In genomic region chr17:50560931-50561750, GRCh38 we compare ENCODE assay signal across 8 cellular contexts. TPM values are rescaled to one million over a fixed set of nuclear protein-coding genes. Genes with fewer than 3 reads are reported as not detected.
DNase-seq lines count a peak whose midpoint lies in the region; ATAC-seq and TF ChIP-seq lines count a peak whose summit lies in the region.

No MANE protein-coding gene starts in this region.

- no peak overlapping the region for H3K4me3 Mint-ChIP-seq in activated CD8-positive, alpha-beta T cell treated with anti-CD3 and anti-CD28 coated beads for 36 hours
- H3K4me3 Mint-ChIP-seq in activated CD8-positive, alpha-beta T cell treated with anti-CD3 and anti-CD28 coated beads, Interleukin-2, amount 10 ng/mL, durations not matched to agents 7 days and 5 days, result no peak overlapping the region

- POLR2A ChIA-PET in activated CD8-positive, alpha-beta T cell treated with anti-CD3 and anti-CD28 coated beads for 36 hours (lab: Charles Lee), result interaction anchor here (0.5 to 1.6 kb wide), 2 partner anchors 41 to 82 kb away, joined by 3 to 4 read pairs; partner anchors contain the start of gene RSAD1
- POLR2A ChIA-PET in activated CD8-positive, alpha-beta T cell treated with anti-CD3 and anti-CD28 coated beads, Interleukin-2, amount 10 ng/mL, durations not matched to agents 7 days and 5 days (lab: Charles Lee), result no interaction called here

- H3K9me3 Mint-ChIP-seq in activated CD8-positive, alpha-beta T cell treated with anti-CD3 and anti-CD28 coated beads for 36 hours, result no peaks in the 10 kb centered on the region
- no peaks in the 10 kb centered on the region for H3K9me3 Mint-ChIP-seq in activated CD8-positive, alpha-beta T cell treated with anti-CD3 and anti-CD28 coated beads, Interleukin-2, amount 10 ng/mL, durations not matched to agents 7 days and 5 days (ENCODE audit: insufficient read depth)

- no peaks in the 10 kb centered on the region for H3K36me3 Mint-ChIP-seq in activated CD8-positive, alpha-beta T cell treated with anti-CD3 and anti-CD28 coated beads for 36 hours (ENCODE audit: low read depth)
- H3K36me3 Mint-ChIP-seq in activated CD8-positive, alpha-beta T cell treated with anti-CD3 and anti-CD28 coated beads, Interleukin-2, amount 10 ng/mL, durations not matched to agents 7 days and 5 days (ENCODE audit: low read depth), result no peaks in the 10 kb centered on the region

- H3K27me3 Mint-ChIP-seq in activated CD8-positive, alpha-beta T cell treated with anti-CD3 and anti-CD28 coated beads for 36 hours, result peaks cover 58% of the 10 kb centered on the region
- H3K27me3 Mint-ChIP-seq in activated CD8-positive, alpha-beta T cell treated with anti-CD3 and anti-CD28 coated beads, Interleukin-2, amount 10 ng/mL, durations not matched to agents 7 days and 5 days (ENCODE audit: low read depth), result peaks cover 63% of the 10 kb centered on the region

- no CpG with 5 or more reads among the region's 89 CpGs for WGBS in suprapubic skin

- H3K4me3 ChIP-seq in fibroblast of villous mesenchyme (ENCODE audit: low read depth, low read length) (peak overlapping the region; percentile 50), suprapubic skin (peak overlapping the region; percentile 71)

- peaks cover 19% of the 10 kb centered on the region for H3K4me1 Mint-ChIP-seq in activated CD8-positive, alpha-beta T cell treated with anti-CD3 and anti-CD28 coated beads for 36 hours (ENCODE audit: low read depth)
- H3K4me1 Mint-ChIP-seq in activated CD8-positive, alpha-beta T cell treated with anti-CD3 and anti-CD28 coated beads, Interleukin-2, amount 10 ng/mL, durations not matched to agents 7 days and 5 days (ENCODE audit: low read depth), result peaks cover 19% of the 10 kb centered on the region

- peak; percentile 15 for ATAC-seq in activated CD8-positive, alpha-beta T cell treated with anti-CD3 and anti-CD28 coated beads for 36 hours
- ATAC-seq in activated CD8-positive, alpha-beta T cell treated with anti-CD3 and anti-CD28 coated beads, Interleukin-2, amount 10 ng/mL, durations not matched to agents 7 days and 5 days, result no peak

- no peak for TF ChIP-seq POLR2A in suprapubic skin (IDR thresholded peaks at IDR 0.05)

- H3K27me3 ChIP-seq in suprapubic skin, result peaks cover 52% of the 10 kb centered on the region

- H3K36me3 ChIP-seq in suprapubic skin, result no peaks in the 10 kb centered on the region

- DNase-seq in activated CD8-positive, alpha-beta T cell treated with anti-CD3 and anti-CD28 coated beads for 36 hours, result peak; percentile 24
- no peak for DNase-seq in activated CD8-positive, alpha-beta T cell treated with anti-CD3 and anti-CD28 coated beads, Interleukin-2, amount 10 ng/mL, durations not matched to agents 7 days and 5 days
- peak; percentile 53 for DNase-seq in NCI-H69 (lab: John Stamatoyannopoulos, UW)
- no peak for DNase-seq in fibroblast of villous mesenchyme (ENCODE audit: low read depth)
- no peak for DNase-seq in suprapubic skin (ENCODE audit: low spot score in 2 of 2)
- no peak for DNase-seq in UCSD-AML1 (lab: John Stamatoyannopoulos, UW; ENCODE audit: unreplicated experiment)
- no peak for DNase-seq in DMS153 treated with DMSO at 0.1 percent for 48 hours (lab: John Stamatoyannopoulos, UW; ENCODE audit: unreplicated experiment)
- DNase-seq in amniotic stem cell (lab: John Stamatoyannopoulos, UW), result no peak

- intact Hi-C loops in activated CD8-positive, alpha-beta T cell treated with anti-CD3 and anti-CD28 coated beads for 36 hours (cut with micrococcal nuclease), result no loop called here

- TF ChIP-seq EP300 in suprapubic skin (IDR thresholded peaks at IDR 0.05), result no peak

- H3K4me1 ChIP-seq in suprapubic skin, result peaks cover 73% of the 10 kb centered on the region

- H3K27ac ChIP-seq in suprapubic skin, result no peak overlapping the region

- no peaks in the 10 kb centered on the region for H3K9me3 ChIP-seq in suprapubic skin

- TF ChIP-seq CTCF in activated CD8-positive, alpha-beta T cell treated with anti-CD3 and anti-CD28 coated beads for 36 hours (IDR thresholded peaks at IDR 0.05), result no peak
- TF ChIP-seq CTCF in fibroblast of villous mesenchyme (IDR thresholded peaks at IDR 0.05; ENCODE audit: insufficient read depth, low read depth, low read length) (no peak), suprapubic skin (IDR thresholded peaks at IDR 0.05) (no peak)

- H3K27ac Mint-ChIP-seq in activated CD8-positive, alpha-beta T cell treated with anti-CD3 and anti-CD28 coated beads for 36 hours, result no peak overlapping the region
- H3K27ac Mint-ChIP-seq in activated CD8-positive, alpha-beta T cell treated with anti-CD3 and anti-CD28 coated beads, Interleukin-2, amount 10 ng/mL, durations not matched to agents 7 days and 5 days, result no peak overlapping the region

- CTCF ChIA-PET in activated CD8-positive, alpha-beta T cell treated with anti-CD3 and anti-CD28 coated beads for 36 hours (lab: Charles Lee), result interaction anchor here (1.2 to 2.6 kb wide), 7 partner anchors 10 to 78 kb away, joined by 3 to 11 read pairs (median 4); no protein-coding TSS in a partner anchor
- CTCF ChIA-PET in activated CD8-positive, alpha-beta T cell treated with anti-CD3 and anti-CD28 coated beads, Interleukin-2, amount 10 ng/mL, durations not matched to agents 7 days and 5 days (lab: Charles Lee), result interaction anchor here (0.7 to 1.1 kb wide), 2 partner anchors 10 to 65 kb away, joined by 3 to 5 read pairs; no protein-coding TSS in a partner anchor

RNA-seq across cellular contexts. Expression of gene CACNA1G, which starts 0.6 kb away (rescaled TPM):
- total RNA-seq in activated CD8-positive, alpha-beta T cell treated with anti-CD3 and anti-CD28 coated beads for 36 hours, result under 1 TPM in 1 of 2 experiments, not detected in 1; 0.13 TPM
- not detected for total RNA-seq in activated CD8-positive, alpha-beta T cell treated with anti-CD3 and anti-CD28 coated beads, Interleukin-2, amount 10 ng/mL, durations not matched to agents 7 days and 5 days
- total RNA-seq in fibroblast of villous mesenchyme, result under 0.01 and 0.43 TPM in 2 replicates
- total RNA-seq in suprapubic skin, result 1 to 10 TPM; 1.1 to 9.9 (median 2.7) TPM

RNA-seq across cellular contexts. Expression of gene SPATA20, which starts 14.2 kb away (rescaled TPM):
- 10 to 100 TPM; 29.0 to 36.2 TPM for total RNA-seq in activated CD8-positive, alpha-beta T cell treated with anti-CD3 and anti-CD28 coated beads for 36 hours
- total RNA-seq in activated CD8-positive, alpha-beta T cell treated with anti-CD3 and anti-CD28 coated beads, Interleukin-2, amount 10 ng/mL, durations not matched to agents 7 days and 5 days, result 10 to 100 TPM; 23.9 to 27.3 TPM
- total RNA-seq in fibroblast of villous mesenchyme (102 and 109 TPM in 2 replicates), suprapubic skin (10 to 100 TPM; 36.5 to 75.4 (median 50.9) TPM)

RNA-seq across cellular contexts. Expression of gene EPN3, which starts 28.6 kb away (rescaled TPM):
- total RNA-seq in activated CD8-positive, alpha-beta T cell treated with anti-CD3 and anti-CD28 coated beads for 36 hours, result not detected
- not detected for total RNA-seq in activated CD8-positive, alpha-beta T cell treated with anti-CD3 and anti-CD28 coated beads, Interleukin-2, amount 10 ng/mL, durations not matched to agents 7 days and 5 days
- total RNA-seq in fibroblast of villous mesenchyme (under 0.01 TPM in 1 of 2 replicates, not detected in the other), suprapubic skin (100 to 1,000 TPM in 1 of 4 donors, 10 to 100 TPM in 3; 30.3 to 110 (median 78.5) TPM)

RNA-seq across cellular contexts. Expression of gene MYCBPAP, which starts 52.9 kb away (rescaled TPM):
- 1 to 10 TPM; 6.7 to 6.9 TPM for total RNA-seq in activated CD8-positive, alpha-beta T cell treated with anti-CD3 and anti-CD28 coated beads for 36 hours
- 1 to 10 TPM; 7.7 to 9.3 TPM for total RNA-seq in activated CD8-positive, alpha-beta T cell treated with anti-CD3 and anti-CD28 coated beads, Interleukin-2, amount 10 ng/mL, durations not matched to agents 7 days and 5 days
- total RNA-seq in fibroblast of villous mesenchyme (0.64 and 0.86 TPM in 2 replicates), suprapubic skin (1 to 10 TPM in 2 of 4 donors, under 1 TPM in 2; 0.42 to 4.6 (median 1.3) TPM)

Comparison
In these comparisons a context has a peak if more than half of its experiments do, and no peak if none do; other contexts are left out.
1. DNase-seq: peak in activated CD8-positive, alpha-beta T cell treated with anti-CD3 and anti-CD28 coated beads for 36 hours (single experiment) and NCI-H69 (single experiment); none in activated CD8-positive, alpha-beta T cell treated with anti-CD3 and anti-CD28 coated beads, Interleukin-2, amount 10 ng/mL, durations not matched to agents 7 days and 5 days (single experiment), fibroblast of villous mesenchyme (single experiment), suprapubic skin (0 of 2), UCSD-AML1 (single experiment), DMS153 treated with DMSO at 0.1 percent for 48 hours (single experiment) and amniotic stem cell (single experiment).
2. RNA of gene EPN3, which starts 28.6 kb away (total RNA-seq): 30.3 to 110 TPM in suprapubic skin; not detected in activated CD8-positive, alpha-beta T cell treated with anti-CD3 and anti-CD28 coated beads, Interleukin-2, amount 10 ng/mL, durations not matched to agents 7 days and 5 days, not detected in activated CD8-positive, alpha-beta T cell treated with anti-CD3 and anti-CD28 coated beads for 36 hours and under 0.01 TPM in fibroblast of villous mesenchyme; every median in the first group is over 10 times any median in the second.